ENCODE assay signal across 24 cellular contexts in the genomic region with DNA sequence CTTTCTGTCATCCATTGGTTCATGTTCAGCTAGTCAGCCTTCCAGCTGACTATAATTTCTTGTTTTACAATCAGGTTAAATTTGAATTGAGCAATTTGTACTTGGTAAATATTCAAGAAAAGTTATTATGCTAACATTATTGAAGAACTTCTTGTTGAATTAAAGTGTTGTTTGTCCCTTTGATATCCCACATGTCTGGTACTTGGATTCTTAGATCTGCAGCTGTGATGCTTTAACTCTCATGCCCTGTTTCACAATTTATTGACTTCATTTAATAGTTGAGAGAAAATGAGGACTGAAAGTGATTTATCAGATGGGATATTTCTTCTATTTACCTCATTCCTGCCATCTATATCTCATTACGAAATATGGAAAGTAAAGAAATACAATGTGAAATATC.
"Had no signal": no experiment of that assay in that cellular context is flagged by ENCODE, and none has a peak within 500 bp of the region (broad histone marks: within the 10 kb centered on the region; RNA-seq: fewer than 3 reads in every experiment).

No MANE protein-coding gene starts in this region.

- ATAC-seq: HepG2 had no signal

- H3K9me3 ChIP-seq: MG63, SJSA1 had no signal

- H3K4me2 ChIP-seq: KMS-11 had no signal

- H3K9ac ChIP-seq: KMS-11 had no signal

- H3K36me3 ChIP-seq: MG63, SJSA1 had no signal

- DNase-seq: IMR-90, MG63, NCI-H1092, NCI-H1105 treated with DMSO at 0.1 percent for 48 hours, NCI-H1417 treated with DMSO at 0.1 percent for 48 hours, NCI-H187, NCI-H2029, NCI-H2081 treated with DMSO at 0.1 percent for 48 hours, NCI-H2171, NCI-H226, NCI-H446, NCI-H510A, NCI-H524 treated with DMSO at 0.1 percent for 48 hours, NCI-H69, NCI-H774, Right ventricle myocardium superior, RPMI8226, SIG-M5, SW 1271 had no signal

- H3K27ac ChIP-seq: KMS-11, SJSA1, SK-N-MC had no signal

- H3K27me3 ChIP-seq: MG63 had no signal

- H3K4me3 ChIP-seq: MG63, SJSA1, SK-N-MC had no signal

- FAIRE-seq: HepG2, RCC 7860 had no signal
